In the genomic region with DNA sequence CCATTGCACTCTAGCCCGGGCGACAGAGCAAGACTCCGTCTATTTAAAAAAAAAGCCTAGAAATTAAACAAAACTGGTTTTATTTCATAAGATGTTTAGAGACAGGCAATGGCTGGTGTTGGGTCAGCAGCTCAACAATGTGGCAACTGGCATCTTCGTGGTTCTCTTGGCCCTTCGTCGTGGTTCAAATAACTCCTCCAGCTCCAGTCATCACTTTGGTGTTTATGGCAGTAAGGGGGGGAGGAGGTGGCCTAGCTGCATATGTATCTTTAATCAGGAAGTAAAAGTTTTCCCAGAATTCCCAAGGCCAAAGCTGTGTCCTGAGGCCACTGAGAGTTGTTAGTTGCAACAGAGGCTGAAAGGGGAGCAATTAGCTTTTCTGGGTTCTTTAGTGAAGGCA, we compare ENCODE assay signal across 18 cellular contexts. TPM values are rescaled to one million over a fixed set of nuclear protein-coding genes. Genes with fewer than 3 reads are reported as not detected.
DNase-seq lines count a peak whose midpoint lies in the region; ATAC-seq, FAIRE-seq and TF ChIP-seq lines count a peak whose summit lies in the region.
"Had no signal": no experiment of that assay in that cellular context is flagged by ENCODE, and none has a peak within 500 bp of the region (broad histone marks: within the 10 kb centered on the region; RNA-seq: fewer than 3 reads in every experiment).

No MANE protein-coding gene starts in this region.

- H3K36me3 ChIP-seq in ascending aorta = peaks cover 5 to 12% of the 10 kb centered on the region in 2 donors

- peaks cover 2% of the 10 kb centered on the region; the same call in 1 of the 2 replicates for H3K27me3 Mint-ChIP-seq in HFFc6 (ENCODE audit: insufficient read depth)
- H3K27me3 Mint-ChIP-seq: T-helper 17 cell had no signal

- no peak overlapping the region for H3K4me3 Mint-ChIP-seq in HFFc6
- H3K4me3 Mint-ChIP-seq: T-helper 17 cell had no signal

- H3K9me3 Mint-ChIP-seq in HFFc6 = no peaks in the 10 kb centered on the region

- peaks cover 17% of the 10 kb centered on the region for H3K36me3 Mint-ChIP-seq in HFFc6 (ENCODE audit: low read depth)

- no peak for FAIRE-seq in RCC 7860 (lab: Jason Lieb, UNC)
- FAIRE-seq: G401.6 had no signal

- peaks cover 12% of the 10 kb centered on the region for H3K4me1 Mint-ChIP-seq in HFFc6 (ENCODE audit: low read depth)

- ATAC-seq in HG03175 (IDR thresholded peaks at IDR 0.05; ENCODE audit: unreplicated experiment) = no peak
- ATAC-seq: T-helper 17 cell had no signal

- H3K4me3 ChIP-seq in ascending aorta = no peak overlapping the region

- DNase-seq in EH (ENCODE audit: low read depth) (peak; percentile 70), HFFc6 (peak; percentile 35), RCC 7860 (ENCODE audit: low spot score) (peak; percentile 48), myocyte (ENCODE audit: low read depth) (peak; percentile 63), ascending aorta (ENCODE audit: low spot score in 2 of 2) (no peak), amniotic stem cell (lab: John Stamatoyannopoulos, UW) (no peak), NCI-H1930 (lab: John Stamatoyannopoulos, UW) (no peak)
- DNase-seq: COR-L47, GOT3, Kasumi-1, NCI-H1092, NCI-H1694 treated with DMSO at 0.1 percent for 48 hours, NCI-H82, SIG-M5, T-helper 17 cell had no signal

- no peak overlapping the region for H3K27ac Mint-ChIP-seq in HFFc6
- H3K27ac Mint-ChIP-seq: T-helper 17 cell had no signal

- no peaks in the 10 kb centered on the region for H3K27me3 ChIP-seq in ascending aorta

- H3K27ac ChIP-seq in ascending aorta = no peak overlapping the region
- H3K27ac ChIP-seq: C4-2B had no signal

- no peaks in the 10 kb centered on the region for H3K9me3 ChIP-seq in ascending aorta

- intact Hi-C loops in ascending aorta (cut with DNase I) = loop anchor here (10.0 kb wide), 1 partner anchor 289 kb away; a partner anchor contains a TSS

- H3K4me1 ChIP-seq in ascending aorta = peaks cover 0 to 6% of the 10 kb centered on the region in 2 donors

- TF ChIP-seq CTCF in HFFc6 (IDR thresholded peaks at IDR 0.05) = no peak
- TF ChIP-seq CTCF in ascending aorta (IDR thresholded peaks at IDR 0.05) = no peak

RNA-seq across cellular contexts. Expression of a gene that starts 13.0 kb away (rescaled TPM):
- 10 to 100 TPM; 19.8 to 23.4 (median 20.8) TPM for total RNA-seq in HFFc6 (2021; fragmentation: NEBNext Ultra II Directional; extraction: Animal tissue kit (Norgen Biotek cat#: 25700))
- total RNA-seq in myocyte = 19.9 and 23.9 TPM in 2 replicates
- 3.9 TPM for polyA plus RNA-seq in myocyte (2012)
- total RNA-seq in ascending aorta = 5.6 TPM

RNA-seq across cellular contexts. Expression of a gene that starts 13.5 kb away (rescaled TPM):
- total RNA-seq in HFFc6 (2021; fragmentation: NEBNext Ultra II Directional; extraction: Animal tissue kit (Norgen Biotek cat#: 25700)) = 10 to 100 TPM; 30.0 to 34.5 (median 31.1) TPM
- total RNA-seq in myocyte = 23.7 and 26.5 TPM in 2 replicates
- 20.6 TPM for polyA plus RNA-seq in myocyte (2012)
- 1.7 TPM for total RNA-seq in ascending aorta

RNA-seq across cellular contexts. Expression of a gene that starts 18.8 kb away (rescaled TPM):
- total RNA-seq in HFFc6 (2021; fragmentation: NEBNext Ultra II Directional; extraction: Animal tissue kit (Norgen Biotek cat#: 25700)) = 10 to 100 TPM; 28.1 to 43.1 (median 37.1) TPM
- total RNA-seq in myocyte (39.2 and 47.8 TPM in 2 replicates), ascending aorta (7.2 TPM)
- polyA plus RNA-seq in myocyte (2012) = 12.0 TPM

Comparison
In these comparisons a context has a peak if more than half of its experiments do, and no peak if none do; other contexts are left out.
1. DNase-seq: peak in EH (single experiment), HFFc6 (single experiment), RCC 7860 (single experiment) and myocyte (single experiment); none in ascending aorta (0 of 2), amniotic stem cell (single experiment) and NCI-H1930 (0 of 2).